Comparison of ENCODE assay signal across 11 cellular contexts in genomic region chr14:94577472-94577871, GRCh38. TPM values are rescaled to one million over a fixed set of nuclear protein-coding genes. Genes with fewer than 3 reads are reported as not detected.
"Had no signal": no experiment of that assay in that cellular context is flagged by ENCODE, and none has a peak within 500 bp of the region (broad histone marks: within the 10 kb centered on the region; RNA-seq: fewer than 3 reads in every experiment).

No MANE protein-coding gene starts in this region.

RNA-seq across cellular contexts. Expression of gene SERPINA5, which starts 3.8 kb away (rescaled TPM):
- total RNA-seq: OCI-LY7, PC-3, PC-9, Peyer's patch had no signal

RNA-seq across cellular contexts. Expression of gene SERPINA4, which starts 16.2 kb away (rescaled TPM):
- total RNA-seq: OCI-LY7, PC-3, PC-9, Peyer's patch, Right ventricle myocardium inferior, Right ventricle myocardium superior, RPMI7951, SJCRH30, SJSA1, SK-MEL-5 had no signal
- polyA plus RNA-seq: SK-N-SH had no signal

RNA-seq across cellular contexts. Expression of gene SERPINA3, which starts 34.7 kb away (rescaled TPM):
- total RNA-seq: OCI-LY7, PC-3, PC-9, SJCRH30 had no signal
